In genomic region chr5:134127376-134127861, GRCh38 we compare ENCODE assay signal across 1 cellular context.
TF ChIP-seq lines count a peak whose summit lies in the region.

No MANE protein-coding gene starts in this region.

TF ChIP-seq in GM12878, 131 proteins besides CTCF, POLR2A, EP300 and RAD21 (continued from another document):
- TF ChIP-seq, protein P1, sequence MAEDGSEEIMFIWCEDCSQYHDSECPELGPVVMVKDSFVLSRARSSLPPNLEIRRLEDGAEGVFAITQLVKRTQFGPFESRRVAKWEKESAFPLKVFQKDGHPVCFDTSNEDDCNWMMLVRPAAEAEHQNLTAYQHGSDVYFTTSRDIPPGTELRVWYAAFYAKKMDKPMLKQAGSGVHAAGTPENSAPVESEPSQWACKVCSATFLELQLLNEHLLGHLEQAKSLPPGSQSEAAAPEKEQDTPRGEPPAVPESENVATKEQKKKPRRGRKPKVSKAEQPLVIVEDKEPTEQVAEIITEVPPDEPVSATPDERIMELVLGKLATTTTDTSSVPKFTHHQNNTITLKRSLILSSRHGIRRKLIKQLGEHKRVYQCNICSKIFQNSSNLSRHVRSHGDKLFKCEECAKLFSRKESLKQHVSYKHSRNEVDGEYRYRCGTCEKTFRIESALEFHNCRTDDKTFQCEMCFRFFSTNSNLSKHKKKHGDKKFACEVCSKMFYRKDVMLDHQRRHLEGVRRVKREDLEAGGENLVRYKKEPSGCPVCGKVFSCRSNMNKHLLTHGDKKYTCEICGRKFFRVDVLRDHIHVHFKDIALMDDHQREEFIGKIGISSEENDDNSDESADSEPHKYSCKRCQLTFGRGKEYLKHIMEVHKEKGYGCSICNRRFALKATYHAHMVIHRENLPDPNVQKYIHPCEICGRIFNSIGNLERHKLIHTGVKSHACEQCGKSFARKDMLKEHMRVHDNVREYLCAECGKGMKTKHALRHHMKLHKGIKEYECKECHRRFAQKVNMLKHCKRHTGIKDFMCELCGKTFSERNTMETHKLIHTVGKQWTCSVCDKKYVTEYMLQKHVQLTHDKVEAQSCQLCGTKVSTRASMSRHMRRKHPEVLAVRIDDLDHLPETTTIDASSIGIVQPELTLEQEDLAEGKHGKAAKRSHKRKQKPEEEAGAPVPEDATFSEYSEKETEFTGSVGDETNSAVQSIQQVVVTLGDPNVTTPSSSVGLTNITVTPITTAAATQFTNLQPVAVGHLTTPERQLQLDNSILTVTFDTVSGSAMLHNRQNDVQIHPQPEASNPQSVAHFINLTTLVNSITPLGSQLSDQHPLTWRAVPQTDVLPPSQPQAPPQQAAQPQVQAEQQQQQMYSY (CRISPR knock-in tag; IDR thresholded peaks at IDR 0.05): no peak
- TF ChIP-seq STAT1 (conservative IDR thresholded peaks at IDR 0.05): no peak
- TF ChIP-seq, protein P2, sequence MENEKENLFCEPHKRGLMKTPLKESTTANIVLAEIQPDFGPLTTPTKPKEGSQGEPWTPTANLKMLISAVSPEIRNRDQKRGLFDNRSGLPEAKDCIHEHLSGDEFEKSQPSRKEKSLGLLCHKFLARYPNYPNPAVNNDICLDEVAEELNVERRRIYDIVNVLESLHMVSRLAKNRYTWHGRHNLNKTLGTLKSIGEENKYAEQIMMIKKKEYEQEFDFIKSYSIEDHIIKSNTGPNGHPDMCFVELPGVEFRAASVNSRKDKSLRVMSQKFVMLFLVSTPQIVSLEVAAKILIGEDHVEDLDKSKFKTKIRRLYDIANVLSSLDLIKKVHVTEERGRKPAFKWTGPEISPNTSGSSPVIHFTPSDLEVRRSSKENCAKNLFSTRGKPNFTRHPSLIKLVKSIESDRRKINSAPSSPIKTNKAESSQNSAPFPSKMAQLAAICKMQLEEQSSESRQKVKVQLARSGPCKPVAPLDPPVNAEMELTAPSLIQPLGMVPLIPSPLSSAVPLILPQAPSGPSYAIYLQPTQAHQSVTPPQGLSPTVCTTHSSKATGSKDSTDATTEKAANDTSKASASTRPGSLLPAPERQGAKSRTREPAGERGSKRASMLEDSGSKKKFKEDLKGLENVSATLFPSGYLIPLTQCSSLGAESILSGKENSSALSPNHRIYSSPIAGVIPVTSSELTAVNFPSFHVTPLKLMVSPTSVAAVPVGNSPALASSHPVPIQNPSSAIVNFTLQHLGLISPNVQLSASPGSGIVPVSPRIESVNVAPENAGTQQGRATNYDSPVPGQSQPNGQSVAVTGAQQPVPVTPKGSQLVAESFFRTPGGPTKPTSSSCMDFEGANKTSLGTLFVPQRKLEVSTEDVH (IDR thresholded peaks at IDR 0.05; ENCODE audit: low read depth, partially characterized antibody): no peak
- TF ChIP-seq, protein P3, sequence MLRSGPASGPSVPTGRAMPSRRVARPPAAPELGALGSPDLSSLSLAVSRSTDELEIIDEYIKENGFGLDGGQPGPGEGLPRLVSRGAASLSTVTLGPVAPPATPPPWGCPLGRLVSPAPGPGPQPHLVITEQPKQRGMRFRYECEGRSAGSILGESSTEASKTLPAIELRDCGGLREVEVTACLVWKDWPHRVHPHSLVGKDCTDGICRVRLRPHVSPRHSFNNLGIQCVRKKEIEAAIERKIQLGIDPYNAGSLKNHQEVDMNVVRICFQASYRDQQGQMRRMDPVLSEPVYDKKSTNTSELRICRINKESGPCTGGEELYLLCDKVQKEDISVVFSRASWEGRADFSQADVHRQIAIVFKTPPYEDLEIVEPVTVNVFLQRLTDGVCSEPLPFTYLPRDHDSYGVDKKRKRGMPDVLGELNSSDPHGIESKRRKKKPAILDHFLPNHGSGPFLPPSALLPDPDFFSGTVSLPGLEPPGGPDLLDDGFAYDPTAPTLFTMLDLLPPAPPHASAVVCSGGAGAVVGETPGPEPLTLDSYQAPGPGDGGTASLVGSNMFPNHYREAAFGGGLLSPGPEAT (IDR thresholded peaks at IDR 0.05; ENCODE audit: low read depth): peak; percentile 87
- no peak for TF ChIP-seq KLF5 (IDR thresholded peaks at IDR 0.05; ENCODE audit: partially characterized antibody)
